In genomic region chr10:132357286-132358058, GRCh38 we compare ENCODE assay signal across 26 cellular contexts.
"Had no signal": no experiment of that assay in that cellular context is flagged by ENCODE, and none has a peak within 500 bp of the region (broad histone marks: within the 10 kb centered on the region; RNA-seq: fewer than 3 reads in every experiment).

No MANE protein-coding gene starts in this region.

- H3K4me1 Mint-ChIP-seq: activated CD8-positive, alpha-beta memory T cell treated with anti-CD3 and anti-CD28 coated beads, Interleukin-2, amount 10 ng/mL, durations not matched to agents 7 days and 5 days; WTC11 had no signal

- H3K4me1 ChIP-seq: breast epithelium, SJSA1 had no signal

- H3K27ac ChIP-seq: breast epithelium, KMS-11, SJSA1 had no signal

- H3K36me3 Mint-ChIP-seq: activated CD8-positive, alpha-beta memory T cell treated with anti-CD3 and anti-CD28 coated beads, Interleukin-2, amount 10 ng/mL, durations not matched to agents 7 days and 5 days; WTC11 had no signal

- H3K4me2 ChIP-seq: KMS-11 had no signal

- H3K27me3 Mint-ChIP-seq: activated CD8-positive, alpha-beta memory T cell treated with anti-CD3 and anti-CD28 coated beads, Interleukin-2, amount 10 ng/mL, durations not matched to agents 7 days and 5 days; activated naive CD4-positive, alpha-beta T cell treated with anti-CD3 and anti-CD28 coated beads, Interleukin-2, amount 50 U/mL, for 24 hours; activated T-cell treated with anti-CD3 and anti-CD28 coated beads, Interleukin-2, amount 50 U/mL, for 24 hours had no signal

- H3K27ac Mint-ChIP-seq: activated CD8-positive, alpha-beta memory T cell treated with anti-CD3 and anti-CD28 coated beads, Interleukin-2, amount 10 ng/mL, durations not matched to agents 7 days and 5 days; activated naive CD4-positive, alpha-beta T cell treated with anti-CD3 and anti-CD28 coated beads, Interleukin-2, amount 50 U/mL, for 24 hours; activated T-cell treated with anti-CD3 and anti-CD28 coated beads, Interleukin-2, amount 50 U/mL, for 24 hours; activated T-helper 1 cell treated with anti-CD3 and anti-CD28 coated beads, Interleukin-12 subunit alpha, Interleukin-12 subunit beta, Interleukin-2, Interleukin-4 antibody, amounts not matched to agents 30 ng/mL and 10 ng/mL and 1 ng/mL, durations not matched to agents 14 hours and 24 hours and 36 hours; T-helper 1 cell treated with Interleukin-12 subunit alpha and Interleukin-12 subunit beta and Interleukin-4 antibody, amounts not matched to agents 30 μg/mL and 1 μg/mL, for 36 hours; WTC11 had no signal

- H3K9me3 Mint-ChIP-seq: activated naive CD4-positive, alpha-beta T cell treated with anti-CD3 and anti-CD28 coated beads, Interleukin-2, amount 50 U/mL, for 24 hours; activated T-cell treated with anti-CD3 and anti-CD28 coated beads, Interleukin-2, amount 50 U/mL, for 24 hours; activated T-helper 1 cell treated with anti-CD3 and anti-CD28 coated beads, Interleukin-12 subunit alpha, Interleukin-12 subunit beta, Interleukin-2, Interleukin-4 antibody, amounts not matched to agents 30 ng/mL and 10 ng/mL and 1 ng/mL, durations not matched to agents 14 hours and 24 hours and 36 hours; T-helper 1 cell treated with Interleukin-12 subunit alpha and Interleukin-12 subunit beta and Interleukin-4 antibody, amounts not matched to agents 30 μg/mL and 1 μg/mL, for 36 hours; WTC11 had no signal

- DNase-seq: activated CD4-positive, alpha-beta T cell treated with anti-CD3 and anti-CD28 coated beads for 48 hours; activated CD4-positive, alpha-beta T cell treated with anti-CD3 and anti-CD28 coated beads, Interleukin-2, amount 50 U/mL, for 4 hours; activated CD4-positive, CD25-positive, alpha-beta regulatory T cell treated with anti-CD3 and anti-CD28 coated beads, Interleukin-2, amount 50 U/mL, for 72 hours; activated CD8-positive, alpha-beta memory T cell treated with anti-CD3 and anti-CD28 coated beads, Interleukin-2, amount 10 ng/mL, durations not matched to agents 7 days and 5 days; activated effector memory CD4-positive, alpha-beta T cell treated with Interleukin-2 at 50 U/mL for 16 hours; activated naive CD4-positive, alpha-beta T cell; activated T-cell treated with anti-CD3 and anti-CD28 coated beads, Interleukin-2, amount 50 U/mL, for 24 hours; central memory CD4-positive, alpha-beta T cell; NCI-H1092; NCI-H1417 treated with DMSO at 0.1 percent for 48 hours; NCI-H1694 treated with DMSO at 0.1 percent for 48 hours; NCI-H2029 treated with DMSO at 0.1 percent for 48 hours; NCI-H510A treated with DMSO at 0.1 percent for 48 hours; NCI-H69; NK-92 treated with Interleukin-12 subunit alpha and Interleukin-12 subunit beta, amount 100 ng/mL, for 24 hours; OCI-M1; RPMI8226; SHP77 had no signal

- H3K36me3 ChIP-seq: breast epithelium, SJSA1 had no signal

- H3K4me3 ChIP-seq: breast epithelium, SJSA1 had no signal

- H3K9ac ChIP-seq: KMS-11 had no signal

- H3K27me3 ChIP-seq: breast epithelium, SJSA1 had no signal

- H3K9me3 ChIP-seq: breast epithelium, SJSA1 had no signal

- H3K4me3 Mint-ChIP-seq: activated CD8-positive, alpha-beta memory T cell treated with anti-CD3 and anti-CD28 coated beads, Interleukin-2, amount 10 ng/mL, durations not matched to agents 7 days and 5 days; activated naive CD4-positive, alpha-beta T cell treated with anti-CD3 and anti-CD28 coated beads, Interleukin-2, amount 50 U/mL, for 24 hours; activated T-cell treated with anti-CD3 and anti-CD28 coated beads, Interleukin-2, amount 50 U/mL, for 24 hours; activated T-helper 1 cell treated with anti-CD3 and anti-CD28 coated beads, Interleukin-12 subunit alpha, Interleukin-12 subunit beta, Interleukin-2, Interleukin-4 antibody, amounts not matched to agents 30 ng/mL and 10 ng/mL and 1 ng/mL, durations not matched to agents 14 hours and 24 hours and 36 hours; T-helper 1 cell treated with Interleukin-12 subunit alpha and Interleukin-12 subunit beta and Interleukin-4 antibody, amounts not matched to agents 30 μg/mL and 1 μg/mL, for 36 hours; WTC11 had no signal

- ATAC-seq: activated CD8-positive, alpha-beta memory T cell treated with anti-CD3 and anti-CD28 coated beads, Interleukin-2, amount 10 ng/mL, durations not matched to agents 7 days and 5 days; Panc1; WTC11 had no signal
